12 cellular contexts compared by ENCODE assay signal in the genomic region with DNA sequence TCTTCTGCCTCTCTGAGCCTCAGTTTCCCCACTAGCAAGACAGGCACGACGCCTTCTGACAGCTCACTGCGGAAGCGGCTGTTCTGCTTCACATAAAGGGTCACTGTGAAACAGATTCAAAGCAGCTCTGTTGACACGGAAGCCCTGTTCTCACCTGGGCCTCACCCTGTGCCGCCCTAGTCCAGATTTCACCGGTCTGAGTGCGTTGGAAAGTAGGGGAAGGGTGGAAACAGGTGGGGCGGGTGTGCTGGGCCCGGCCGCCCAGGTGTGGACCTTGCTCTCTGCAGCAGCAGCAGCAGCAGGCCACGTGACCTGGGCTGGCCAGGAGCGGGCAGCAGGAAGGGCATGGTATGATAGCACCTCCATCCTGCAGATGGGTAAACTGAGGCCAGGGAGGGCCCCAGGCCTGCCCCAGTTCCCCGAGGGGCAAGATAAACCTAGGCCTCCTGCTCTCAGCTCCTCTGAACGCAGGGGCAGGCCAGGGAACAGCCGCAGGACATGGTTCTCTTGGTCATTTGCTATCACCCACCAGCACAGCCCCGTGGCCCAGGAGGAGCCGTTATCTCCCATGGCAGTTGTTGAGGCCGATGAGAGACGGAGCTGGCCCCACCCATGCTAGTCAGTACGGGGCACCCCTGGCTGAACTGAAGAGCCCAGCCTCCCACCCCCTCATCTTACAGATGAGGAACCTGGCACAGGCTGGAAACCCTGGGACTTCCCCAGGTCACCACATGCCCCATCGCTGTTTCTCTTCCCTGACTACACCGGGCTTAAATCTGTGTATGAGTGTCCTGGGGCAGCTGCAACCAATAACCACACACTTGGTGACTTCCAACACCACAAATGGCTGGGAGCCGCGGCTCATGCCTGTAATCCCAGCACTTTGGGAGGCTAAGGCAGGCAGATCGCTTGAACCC. TPM values are rescaled to one million over a fixed set of nuclear protein-coding genes. Genes with fewer than 3 reads are reported as not detected.
DNase-seq lines count a peak whose midpoint lies in the region; ATAC-seq and TF ChIP-seq lines count a peak whose summit lies in the region.
"Had no signal": no experiment of that assay in that cellular context is flagged by ENCODE, and none has a peak within 500 bp of the region (broad histone marks: within the 10 kb centered on the region; RNA-seq: fewer than 3 reads in every experiment).

No MANE protein-coding gene starts in this region.

- H3K27ac ChIP-seq in OCI-LY3 (ENCODE audit: low read length) (peak overlapping the region; percentile 85), right cardiac atrium (ENCODE audit: low read length) (no peak overlapping the region), spleen (peak overlapping the region in 5 of 8 donors; percentile 5 to 58 (median 43)), prostate gland (no peak overlapping the region)

- H2AFZ ChIP-seq in OCI-LY3 (ENCODE audit: low read depth, low read length) = no peak overlapping the region

- H3K4me2 ChIP-seq in OCI-LY3 (ENCODE audit: low read length) = peak overlapping the region; percentile 69

- peak overlapping the region; percentile 73 for H3K9ac ChIP-seq in OCI-LY3 (ENCODE audit: low read length)

- TF ChIP-seq POLR2A in spleen (IDR thresholded peaks at IDR 0.05) (no peak), prostate gland (IDR thresholded peaks at IDR 0.05) (no peak)

- ATAC-seq in GM18517 (IDR thresholded peaks at IDR 0.05; ENCODE audit: unreplicated experiment) (peak; percentile 42), right cardiac atrium (no peak)

- no peaks in the 10 kb centered on the region for H3K9me3 ChIP-seq in OCI-LY3 (ENCODE audit: insufficient read depth, low read length)
- no peaks in the 10 kb centered on the region for H3K9me3 ChIP-seq in right cardiac atrium (ENCODE audit: control insufficient read depth, low read length)
- H3K9me3 ChIP-seq in spleen = no peaks in the 10 kb centered on the region
- H3K9me3 ChIP-seq in prostate gland = no peaks in the 10 kb centered on the region

- no peaks in the 10 kb centered on the region for H3K79me2 ChIP-seq in OCI-LY3 (ENCODE audit: low read length)

- H3K36me3 ChIP-seq in OCI-LY3 (replicated peaks; ENCODE audit: low read depth, low read length) = peaks cover 43% of the 10 kb centered on the region
- H3K36me3 ChIP-seq in spleen = peaks cover 0 to 33% (median 14%) of the 10 kb centered on the region in 6 donors
- H3K36me3 ChIP-seq in prostate gland = no peaks in the 10 kb centered on the region

- no peaks in the 10 kb centered on the region for H3K27me3 ChIP-seq in OCI-LY3 (ENCODE audit: low read depth, low read length)
- H3K27me3 ChIP-seq in right cardiac atrium (ENCODE audit: control insufficient read depth, insufficient read depth) = no peaks in the 10 kb centered on the region
- no peaks in the 10 kb centered on the region for H3K27me3 ChIP-seq in spleen (replicated peaks in 1 of 7)
- H3K27me3 ChIP-seq in prostate gland (replicated peaks; ENCODE audit: insufficient read depth) = no peaks in the 10 kb centered on the region

- H4K20me1 ChIP-seq in OCI-LY3 (ENCODE audit: insufficient read depth, low read length) = no peaks in the 10 kb centered on the region

- intact Hi-C loops in right cardiac atrium (cut with DNase I) (loop anchor here (5.0 to 10.0 kb wide), 3 partner anchors 78 to 173 kb away; no protein-coding TSS in a partner anchor), spleen (cut with DNase I; ENCODE audit: low total_unique reads) (no loop called here), prostate gland (cut with DNase I) (no loop called here)

- peak overlapping the region; percentile 39; the same call in 1 of the 2 replicates for H3K4me3 ChIP-seq in OCI-LY3 (ENCODE audit: low read length)
- H3K4me3 ChIP-seq in right cardiac atrium (ENCODE audit: low read length) = no peak overlapping the region
- no peak overlapping the region for H3K4me3 ChIP-seq in spleen
- no peak overlapping the region for H3K4me3 ChIP-seq in prostate gland
- H3K4me3 ChIP-seq: skin epidermis had no signal

- H3K4me1 ChIP-seq in OCI-LY3 (ENCODE audit: low read length) (peaks cover 43% of the 10 kb centered on the region), right cardiac atrium (ENCODE audit: control insufficient read depth, insufficient read depth, low read length) (no peaks in the 10 kb centered on the region), spleen (peaks cover 10 to 43% (median 37%) of the 10 kb centered on the region in 6 donors), prostate gland (replicated peaks) (no peaks in the 10 kb centered on the region)

- DNase-seq in right cardiac atrium (peak in 2 of 3 donors; percentile 14 to 44), spleen (peak; percentile 81), DMS114 treated with DMSO at 0.1 percent for 48 hours (lab: John Stamatoyannopoulos, UW; ENCODE audit: unreplicated experiment) (no peak), AG08395 (ENCODE audit: low spot score) (no peak), prostate gland (ENCODE audit: low spot score) (no peak)
- DNase-seq in activated CD4-positive, CD25-positive, alpha-beta regulatory T cell treated with anti-CD3 and anti-CD28 coated beads, Interleukin-2, amount 50 U/mL, for 72 hours = no peak
- DNase-seq: activated naive CD4-positive, alpha-beta T cell; GF-D8; NCI-H1930 had no signal

- TF ChIP-seq CTCF in OCI-LY3 (IDR thresholded peaks at IDR 0.05; ENCODE audit: low read depth, low read length) = no peak
- no peak for TF ChIP-seq CTCF in spleen (IDR thresholded peaks at IDR 0.05 in 8 of 11, conservative IDR thresholded peaks at IDR 0.05 in 3 of 11)
- no peak for TF ChIP-seq CTCF in prostate gland (IDR thresholded peaks at IDR 0.05)

- 87% methylated on average over 26 of the region's 26 CpGs for WGBS in right cardiac atrium
- 78 to 83% (median 80%) methylated on average over 20 to 26 of the region's 26 CpGs for WGBS in spleen, 5 donors
- 90% methylated on average over 26 of the region's 26 CpGs for WGBS in prostate gland

RNA-seq across cellular contexts. Expression of a gene that starts 12.1 kb away (rescaled TPM):
- 100 to 1,000 TPM; 122 to 128 (median 126) TPM for total RNA-seq in right cardiac atrium
- polyA plus RNA-seq in right cardiac atrium = 162 TPM
- 10 to 100 TPM; 45.2 to 66.6 (median 58.5) TPM for total RNA-seq in spleen
- polyA plus RNA-seq in spleen = 10 to 100 TPM; 45.8 to 71.2 (median 54.0) TPM
- 10 to 100 TPM; 89.4 to 96.1 TPM for total RNA-seq in prostate gland

RNA-seq across cellular contexts. Expression of a gene that starts 33.8 kb away (rescaled TPM):
- total RNA-seq in right cardiac atrium = not detected
- polyA plus RNA-seq in right cardiac atrium = 0.16 TPM
- 100 to 1,000 TPM in 1 of 7 donors, 10 to 100 TPM in 5, 1 to 10 TPM in 1; 7.7 to 218 (median 20.3) TPM for total RNA-seq in spleen
- polyA plus RNA-seq in spleen = 10 to 100 TPM; 10.7 to 17.5 (median 13.3) TPM
- 10 to 100 TPM; 30.5 to 43.7 TPM for total RNA-seq in prostate gland

RNA-seq across cellular contexts. Expression of a gene that starts 44.6 kb away (rescaled TPM):
- total RNA-seq in right cardiac atrium (10 to 100 TPM; 41.6 to 58.0 (median 49.1) TPM), spleen (100 to 1,000 TPM in 3 of 7 donors, 10 to 100 TPM in 4; 43.5 to 220 (median 59.2) TPM), prostate gland (100 to 1,000 TPM; 333 to 437 TPM)
- polyA plus RNA-seq in right cardiac atrium (138 TPM), spleen (100 to 1,000 TPM; 152 to 201 (median 178) TPM)

RNA-seq across cellular contexts. Expression of a gene that starts 47.4 kb away (rescaled TPM):
- 10 to 100 TPM in 1 of 4 donors, 1 to 10 TPM in 3; 6.3 to 16.1 (median 7.0) TPM for total RNA-seq in right cardiac atrium
- polyA plus RNA-seq in right cardiac atrium = 5.8 TPM
- total RNA-seq in spleen = 10 to 100 TPM; 20.2 to 44.7 (median 26.0) TPM
- polyA plus RNA-seq in spleen = 10 to 100 TPM in 1 of 3 donors, 1 to 10 TPM in 2; 6.2 to 13.6 (median 6.5) TPM
- total RNA-seq in prostate gland = 10 to 100 TPM; 26.0 to 33.1 TPM

RNA-seq across cellular contexts. Expression of a gene that starts 48.3 kb away (rescaled TPM):
- 1 to 10 TPM; 6.1 to 8.7 (median 6.4) TPM for total RNA-seq in right cardiac atrium
- polyA plus RNA-seq in right cardiac atrium = 5.0 TPM
- 10 to 100 TPM in 6 of 7 donors, 1 to 10 TPM in 1; 9.3 to 14.3 (median 11.7) TPM for total RNA-seq in spleen
- polyA plus RNA-seq in spleen = 10 to 100 TPM; 10.6 to 15.4 (median 10.8) TPM
- total RNA-seq in prostate gland = 10 to 100 TPM; 12.3 to 12.6 TPM

Comparison
In these comparisons a context has a peak if more than half of its experiments do, and no peak if none do; other contexts are left out.
1. H3K27ac ChIP-seq: peak in OCI-LY3 (single experiment) and spleen (5 of 8); none in right cardiac atrium (single experiment) and prostate gland (0 of 2).
2. DNase-seq: peak in right cardiac atrium (2 of 3) and spleen (single experiment); none in DMS114 treated with DMSO at 0.1 percent for 48 hours (single experiment), AG08395 (single experiment), activated CD4-positive, CD25-positive, alpha-beta regulatory T cell treated with anti-CD3 and anti-CD28 coated beads, Interleukin-2, amount 50 U/mL, for 72 hours (single experiment) and prostate gland (single experiment).
3. RNA of a gene that starts 33.8 kb away (total RNA-seq): 30.5 to 43.7 TPM in prostate gland and 7.7 to 218 TPM in spleen; not detected in right cardiac atrium; every median in the first group is over 4 times any median in the second.
4. intact Hi-C loops: an anchor here in right cardiac atrium (5.0 to 10.0 kb wide); none called in spleen and prostate gland.